ENCODE assay signal across 8 cellular contexts in genomic region chr20:39800548-39800947, GRCh38.
DNase-seq lines count a peak whose midpoint lies in the region; ATAC-seq and TF ChIP-seq lines count a peak whose summit lies in the region.

No MANE protein-coding gene starts in this region.

- CTCF ChIA-PET in mammary epithelial cell (lab: Charles Lee; ENCODE audit: low non-redundant PET), result no interaction called here

- peaks cover 14% of the 10 kb centered on the region for H3K4me1 ChIP-seq in mammary epithelial cell (ENCODE audit: insufficient read depth, low read length)
- peaks cover 8% of the 10 kb centered on the region for H3K4me1 ChIP-seq in psoas muscle
- no peaks in the 10 kb centered on the region for H3K4me1 ChIP-seq in neuronal stem cell (ENCODE audit: control insufficient read depth in 2 of 2, insufficient read depth in 1 of 2, low read depth in 1 of 2, low read length in 2 of 2)

- in situ Hi-C loops in mammary epithelial cell (cut with MboI; ENCODE audit: low sequenced_read_pairs in 2 of 2), result no loop called here

- H3K4me3 Mint-ChIP-seq in stimulated activated effector memory CD8-positive, alpha-beta T cell treated with anti-CD3 and anti-CD28 coated beads, Interleukin-12 subunit alpha, Interleukin-12 subunit beta, amount 100 ng/mL, for 72 hours, result no peak overlapping the region

- BruUV-seq in mammary epithelial cell (replicated peaks; lab: Mats Ljungman, UMichigan), result no TSS peak

- no peaks in the 10 kb centered on the region for H4K20me1 ChIP-seq in mammary epithelial cell (ENCODE audit: insufficient read depth, low read length)

- H3K36me3 ChIP-seq in mammary epithelial cell (ENCODE audit: insufficient read depth, low read length) (no peaks in the 10 kb centered on the region), psoas muscle (ENCODE audit: insufficient read depth in 1 of 2, low read depth in 1 of 2) (no peaks in the 10 kb centered on the region), neuronal stem cell (replicated peaks in 1 of 2; ENCODE audit: control insufficient read depth in 2 of 2, insufficient read depth in 2 of 2, low read length in 2 of 2) (no peaks in the 10 kb centered on the region)

- H3K4me2 ChIP-seq in mammary epithelial cell (ENCODE audit: insufficient read depth, low read depth, low read length) (peak overlapping the region; percentile 67), neuronal stem cell (ENCODE audit: insufficient read depth, low read length, poor library complexity, severe bottlenecking) (no peak overlapping the region)

- DNase-seq in mammary epithelial cell, result peak; percentile 80
- DNase-seq in psoas muscle, result peak; percentile 58 to 65
- DNase-seq in NCI-H2081 treated with DMSO at 0.1 percent for 48 hours (lab: John Stamatoyannopoulos, UW), result no peak
- DNase-seq in neuronal stem cell (ENCODE audit: low spot score), result no peak
- no peak for DNase-seq in stimulated activated effector memory CD8-positive, alpha-beta T cell treated with anti-CD3 and anti-CD28 coated beads, Interleukin-12 subunit alpha, Interleukin-12 subunit beta, amount 100 ng/mL, for 72 hours (ENCODE audit: low spot score in 2 of 2)
- DNase-seq in cerebellar nuclear complex (lab: John Stamatoyannopoulos, UW), result no peak

- H2BK120ac ChIP-seq in neuronal stem cell (ENCODE audit: low read depth, low read length), result no peak overlapping the region

- H3K18ac ChIP-seq in neuronal stem cell (ENCODE audit: low read length), result no peak overlapping the region

- H3K36me3 Mint-ChIP-seq in stimulated activated effector memory CD8-positive, alpha-beta T cell treated with anti-CD3 and anti-CD28 coated beads, Interleukin-12 subunit alpha, Interleukin-12 subunit beta, amount 100 ng/mL, for 72 hours, result no peaks in the 10 kb centered on the region

- TF ChIP-seq CTCF in mammary epithelial cell (conservative IDR thresholded peaks at IDR 0.05 in 1 of 2, IDR thresholded peaks at IDR 0.05 in 1 of 2; ENCODE audit: extremely low read depth in 1 of 2, insufficient read depth in 1 of 2, low read depth in 1 of 2, low read length in 2 of 2), result no peak
- no peak for TF ChIP-seq CTCF in psoas muscle (IDR thresholded peaks at IDR 0.05)

- no peak overlapping the region for H2BK15ac ChIP-seq in neuronal stem cell (ENCODE audit: low read length)

- H3K79me2 ChIP-seq in mammary epithelial cell (ENCODE audit: insufficient read depth, low read length), result no peaks in the 10 kb centered on the region

- 14% methylated on average over 1 of the region's 1 CpG for WGBS in mammary epithelial cell (ENCODE audit: low coverage, missing lambda C conversion rate)
- WGBS in psoas muscle, 3 donors, result 0 to 5% (median 4%) methylated on average over 1 of the region's 1 CpG
- no CpG with 5 or more reads among the region's 1 CpG for WGBS in neuronal stem cell (ENCODE audit: extremely low coverage in 2 of 2, insufficient read length in 2 of 2, insufficient replicate concordance in 1 of 2), 2 donors

- H4K8ac ChIP-seq in neuronal stem cell (ENCODE audit: low read depth, low read length), result no peak overlapping the region

- no peak overlapping the region for H3K4ac ChIP-seq in neuronal stem cell (ENCODE audit: low read length)

- H2BK5ac ChIP-seq in neuronal stem cell (ENCODE audit: low read length), result no peak overlapping the region

- peak overlapping the region; percentile 75 for H2AFZ ChIP-seq in mammary epithelial cell (ENCODE audit: low read depth, low read length)
- no peak overlapping the region for H2AFZ ChIP-seq in neuronal stem cell (ENCODE audit: low read length)

- H3K9me3 Mint-ChIP-seq in stimulated activated effector memory CD8-positive, alpha-beta T cell treated with anti-CD3 and anti-CD28 coated beads, Interleukin-12 subunit alpha, Interleukin-12 subunit beta, amount 100 ng/mL, for 72 hours, result peaks cover 3% of the 10 kb centered on the region

- H3K27ac ChIP-seq in mammary epithelial cell (ENCODE audit: insufficient read depth, low read depth, low read length), result peak overlapping the region; percentile 81
- no peak overlapping the region for H3K27ac ChIP-seq in psoas muscle
- H3K27ac ChIP-seq in neuronal stem cell (replicated peaks; ENCODE audit: low read length), result no peak overlapping the region

- dilution Hi-C loops in mammary epithelial cell (cut with HindIII; ENCODE audit: low sequenced_read_pairs), result no loop called here

- H3K4me3 ChIP-seq in mammary epithelial cell (replicated peaks in 1 of 3; ENCODE audit: insufficient read depth in 1 of 3, low read depth in 2 of 3, low read length in 3 of 3) (no peak overlapping the region), psoas muscle (no peak overlapping the region), neuronal stem cell (ENCODE audit: low read length in 2 of 2) (no peak overlapping the region)

- no peaks in the 10 kb centered on the region for H3K4me1 Mint-ChIP-seq in stimulated activated effector memory CD8-positive, alpha-beta T cell treated with anti-CD3 and anti-CD28 coated beads, Interleukin-12 subunit alpha, Interleukin-12 subunit beta, amount 100 ng/mL, for 72 hours

- H3K79me1 ChIP-seq in neuronal stem cell (ENCODE audit: low read depth, low read length), result no peaks in the 10 kb centered on the region

- H3K27me3 ChIP-seq in mammary epithelial cell (ENCODE audit: insufficient read depth, low read length) (no peaks in the 10 kb centered on the region), psoas muscle (ENCODE audit: insufficient read depth in 3 of 3, low read length in 2 of 3) (no peaks in the 10 kb centered on the region), neuronal stem cell (ENCODE audit: control insufficient read depth in 3 of 3, insufficient read depth in 3 of 3, low read depth in 1 of 3, low read length in 3 of 3) (no peaks in the 10 kb centered on the region)

- intact Hi-C loops in mammary epithelial cell (cut with micrococcal nuclease), result loop anchor here (5.0 kb wide), 1 partner anchor 52 kb away; no protein-coding TSS in a partner anchor
- intact Hi-C loops in psoas muscle (cut with DNase I), result no loop called here

- H3K9me3 ChIP-seq in mammary epithelial cell (replicated peaks; ENCODE audit: insufficient read depth, low read length) (no peaks in the 10 kb centered on the region), psoas muscle (peaks cover 2% of the 10 kb centered on the region), neuronal stem cell (replicated peaks in 1 of 2; ENCODE audit: control insufficient read depth in 2 of 2, insufficient read depth in 1 of 2, low read depth in 1 of 2, low read length in 2 of 2) (no peaks in the 10 kb centered on the region)

- H2BK12ac ChIP-seq in neuronal stem cell (ENCODE audit: low read length), result no peak overlapping the region

- ATAC-seq in GM18907 (IDR thresholded peaks at IDR 0.05; ENCODE audit: unreplicated experiment), result peak; percentile 72
- peak; percentile 41 for ATAC-seq in HG03060 (IDR thresholded peaks at IDR 0.05; ENCODE audit: low read depth, unreplicated experiment)
- peak; percentile 33 to 61 (median 58) for ATAC-seq in psoas muscle
- no peak for ATAC-seq in stimulated activated effector memory CD8-positive, alpha-beta T cell treated with anti-CD3 and anti-CD28 coated beads, Interleukin-12 subunit alpha, Interleukin-12 subunit beta, amount 100 ng/mL, for 72 hours

- no peak overlapping the region for H4K91ac ChIP-seq in neuronal stem cell (ENCODE audit: low read depth, low read length, poor library complexity)

- peak overlapping the region; percentile 32 for H3K9ac ChIP-seq in mammary epithelial cell (ENCODE audit: insufficient read depth, low read length)
- H3K9ac ChIP-seq in neuronal stem cell (ENCODE audit: low read depth, low read length, poor library complexity), result no peak overlapping the region

- H3K23ac ChIP-seq in neuronal stem cell (ENCODE audit: low read depth, low read length, poor library complexity), result no peak overlapping the region

- no peak overlapping the region for H2AK5ac ChIP-seq in neuronal stem cell (ENCODE audit: low read depth, low read length)

- H3K14ac ChIP-seq in neuronal stem cell (ENCODE audit: low read length), result no peak overlapping the region

- no peak overlapping the region for H3K27ac Mint-ChIP-seq in stimulated activated effector memory CD8-positive, alpha-beta T cell treated with anti-CD3 and anti-CD28 coated beads, Interleukin-12 subunit alpha, Interleukin-12 subunit beta, amount 100 ng/mL, for 72 hours

Comparison
In these comparisons a context has a peak if more than half of its experiments do, and no peak if none do; other contexts are left out.
1. DNase-seq: peak in mammary epithelial cell (single experiment) and psoas muscle (2 of 2); none in NCI-H2081 treated with DMSO at 0.1 percent for 48 hours (single experiment), neuronal stem cell (single experiment), stimulated activated effector memory CD8-positive, alpha-beta T cell treated with anti-CD3 and anti-CD28 coated beads, Interleukin-12 subunit alpha, Interleukin-12 subunit beta, amount 100 ng/mL, for 72 hours (0 of 2) and cerebellar nuclear complex (0 of 2).